In the genomic region with DNA sequence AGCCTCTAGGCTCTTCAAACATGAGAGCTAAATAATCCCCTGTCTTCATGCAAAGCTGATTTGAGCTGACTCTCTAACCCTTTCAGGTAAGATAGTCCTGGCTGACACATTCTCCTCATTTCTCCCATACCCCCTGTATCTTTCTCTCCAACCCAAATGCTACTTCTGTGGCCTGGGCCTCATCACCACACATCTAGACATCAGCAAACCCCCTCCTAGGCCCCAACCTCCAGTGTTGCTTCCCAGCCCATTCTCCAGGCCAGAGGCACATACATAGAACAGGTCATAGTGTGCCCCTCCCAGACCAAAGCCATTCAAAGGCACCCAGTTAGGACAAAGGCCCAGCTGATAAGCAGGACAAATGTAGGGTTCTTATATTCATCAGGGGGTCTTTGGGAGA, we compare ENCODE assay signal across 19 cellular contexts.
DNase-seq lines count a peak whose midpoint lies in the region; ATAC-seq and TF ChIP-seq lines count a peak whose summit lies in the region.
"Had no signal": no experiment of that assay in that cellular context is flagged by ENCODE, and none has a peak within 500 bp of the region (broad histone marks: within the 10 kb centered on the region; RNA-seq: fewer than 3 reads in every experiment).

No MANE protein-coding gene starts in this region.

- no peaks in the 10 kb centered on the region for H3K4me1 Mint-ChIP-seq in natural killer cell treated with Interleukin-12 subunit alpha and Interleukin-12 subunit beta and Interleukin-15 and Interleukin-18, amount 100 ng/mL, for 72 hours (ENCODE audit: low read depth in 2 of 2)
- H3K4me1 Mint-ChIP-seq in natural killer cell: no peaks in the 10 kb centered on the region

- no peak for TF ChIP-seq CTCF in natural killer cell (IDR thresholded peaks at IDR 0.05)
- TF ChIP-seq CTCF in thoracic aorta (IDR thresholded peaks at IDR 0.05): no peak

- H3K4me3 Mint-ChIP-seq in natural killer cell treated with Interleukin-12 subunit alpha and Interleukin-12 subunit beta and Interleukin-15 and Interleukin-18, amount 100 ng/mL, for 72 hours: no peak overlapping the region
- no peak overlapping the region for H3K4me3 Mint-ChIP-seq in natural killer cell

- no peak overlapping the region for H3K27ac Mint-ChIP-seq in natural killer cell treated with Interleukin-12 subunit alpha and Interleukin-12 subunit beta and Interleukin-15 and Interleukin-18, amount 100 ng/mL, for 72 hours
- no peak overlapping the region for H3K27ac Mint-ChIP-seq in natural killer cell

- peak overlapping the region; percentile 39 to 97 for H3K27ac ChIP-seq in thoracic aorta
- H3K27ac ChIP-seq: KMS-11, SJCRH30 had no signal

- peaks cover 13 to 15% of the 10 kb centered on the region in 2 donors for H3K27me3 Mint-ChIP-seq in natural killer cell treated with Interleukin-12 subunit alpha and Interleukin-12 subunit beta and Interleukin-15 and Interleukin-18, amount 100 ng/mL, for 72 hours
- peaks cover 6 to 16% of the 10 kb centered on the region in 2 donors for H3K27me3 Mint-ChIP-seq in natural killer cell (ENCODE audit: low read depth in 2 of 2)

- peak; percentile 44 for DNase-seq in natural killer cell treated with Interleukin-12 subunit alpha and Interleukin-12 subunit beta and Interleukin-15 and Interleukin-18, amount 100 ng/mL, for 72 hours (ENCODE audit: low spot score)
- DNase-seq in natural killer cell (no peak), left lobe of liver (ENCODE audit: low spot score) (peak; percentile 21), thoracic aorta (ENCODE audit: low spot score) (no peak), Right ventricle myocardium superior (no peak)
- DNase-seq in effector CD4-positive, alpha-beta T cell: no peak
- no peak for DNase-seq in effector CD8-positive, alpha-beta T cell (lab: John Stamatoyannopoulos, UW)
- DNase-seq: BE2C, EL, GF-D8, IMR-90, NCI-H1092 treated with DMSO at 0.1 percent for 48 hours, NCI-H146, NCI-H2029, NCI-H2227 treated with DMSO at 0.1 percent for 48 hours, NCI-H510A, SJCRH30 had no signal

- H3K4me3 ChIP-seq in thoracic aorta: no peak overlapping the region
- H3K4me3 ChIP-seq: SJCRH30 had no signal

- ATAC-seq in natural killer cell treated with Interleukin-12 subunit alpha and Interleukin-12 subunit beta and Interleukin-15 and Interleukin-18, amount 100 ng/mL, for 72 hours: no peak
- ATAC-seq in natural killer cell: no peak
- no peak for ATAC-seq in left lobe of liver
- no peak for ATAC-seq in thoracic aorta (ENCODE audit: insufficient number of reproducible peaks, low FRiP score, low read depth)
- ATAC-seq in Right ventricle myocardium superior (ENCODE audit: poor library complexity): no peak
- ATAC-seq: Panc1 had no signal

- intact Hi-C loops in natural killer cell (cut with micrococcal nuclease) (no loop called here), Right ventricle myocardium superior (cut with DNase I) (no loop called here)

- no peaks in the 10 kb centered on the region for H3K36me3 Mint-ChIP-seq in natural killer cell treated with Interleukin-12 subunit alpha and Interleukin-12 subunit beta and Interleukin-15 and Interleukin-18, amount 100 ng/mL, for 72 hours
- no peaks in the 10 kb centered on the region for H3K36me3 Mint-ChIP-seq in natural killer cell

- H3K4me1 ChIP-seq in thoracic aorta (ENCODE audit: control insufficient read depth in 1 of 2, low read depth in 2 of 2): peaks cover 21 to 45% of the 10 kb centered on the region in 2 donors
- H3K4me1 ChIP-seq: BE2C, SJCRH30 had no signal

- H3K27me3 ChIP-seq in thoracic aorta (replicated peaks; ENCODE audit: insufficient read depth): no peaks in the 10 kb centered on the region
- H3K27me3 ChIP-seq: BE2C had no signal

- no peaks in the 10 kb centered on the region for H3K9me3 Mint-ChIP-seq in natural killer cell treated with Interleukin-12 subunit alpha and Interleukin-12 subunit beta and Interleukin-15 and Interleukin-18, amount 100 ng/mL, for 72 hours
- H3K9me3 Mint-ChIP-seq in natural killer cell: no peaks in the 10 kb centered on the region

- no peaks in the 10 kb centered on the region for H3K36me3 ChIP-seq in thoracic aorta
- H3K36me3 ChIP-seq: BE2C, SJCRH30 had no signal

- no peaks in the 10 kb centered on the region for H3K9me3 ChIP-seq in thoracic aorta
- H3K9me3 ChIP-seq: BE2C had no signal

Comparison
In these comparisons a context has a peak if more than half of its experiments do, and no peak if none do; other contexts are left out.
1. DNase-seq: peak in natural killer cell treated with Interleukin-12 subunit alpha and Interleukin-12 subunit beta and Interleukin-15 and Interleukin-18, amount 100 ng/mL, for 72 hours (single experiment) and left lobe of liver (single experiment); none in natural killer cell (single experiment), thoracic aorta (single experiment), effector CD4-positive, alpha-beta T cell (single experiment), Right ventricle myocardium superior (single experiment) and effector CD8-positive, alpha-beta T cell (single experiment).